ENCODE assay signal across 1 cellular context in genomic region chr11:74683941-74684481, GRCh38.
TF ChIP-seq lines count a peak whose summit lies in the region.

No MANE protein-coding gene starts in this region.

TF ChIP-seq in SK-N-SH, 30 proteins besides CTCF, POLR2A, EP300 and RAD21 (continued from another document):
- TF ChIP-seq FOSL2 (IDR thresholded peaks at IDR 0.05; ENCODE audit: borderline replicate concordance, low read depth), result no peak
- TF ChIP-seq MEF2A (IDR thresholded peaks at IDR 0.05; ENCODE audit: borderline replicate concordance, low read depth), result no peak
- TF ChIP-seq RCOR1 (IDR thresholded peaks at IDR 0.05; ENCODE audit: low read length), result no peak
- TF ChIP-seq NRF1 (IDR thresholded peaks at IDR 0.05; ENCODE audit: low read depth, low read length), result no peak
- no peak for TF ChIP-seq POLR2AphosphoS5 (IDR thresholded peaks at IDR 0.05; ENCODE audit: low read depth, low read length)
- TF ChIP-seq GABPA (IDR thresholded peaks at IDR 0.05; ENCODE audit: low read depth), result no peak
- TF ChIP-seq CHD2 (IDR thresholded peaks at IDR 0.05; ENCODE audit: low read length, partially characterized antibody), result no peak
- TF ChIP-seq MXI1 (IDR thresholded peaks at IDR 0.05; ENCODE audit: low read depth, low read length), result no peak
TF ChIP-seq in SK-N-SH: peak in this region for 0.
